19 cellular contexts compared by ENCODE assay signal in the genomic region with DNA sequence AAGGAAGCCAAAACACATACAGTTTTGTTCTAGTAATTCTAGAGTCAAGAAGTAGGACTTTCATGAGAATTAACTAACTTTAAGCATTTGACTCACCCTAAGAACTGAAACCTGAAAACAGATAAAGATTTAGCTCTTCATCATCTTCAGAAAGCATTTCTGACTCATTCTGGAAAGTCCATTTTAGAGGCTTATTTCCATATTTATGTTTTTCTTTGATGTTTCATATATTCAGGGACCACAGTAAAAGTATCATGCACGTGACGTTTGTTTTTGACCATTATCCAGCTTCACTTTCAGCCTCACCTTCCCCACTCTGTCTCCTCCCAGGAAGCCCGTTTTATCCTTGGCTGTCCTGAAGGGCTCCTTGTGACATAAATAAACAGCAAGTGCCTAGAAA.
DNase-seq lines count a peak whose midpoint lies in the region; ATAC-seq lines count a peak whose summit lies in the region.
"Had no signal": no experiment of that assay in that cellular context is flagged by ENCODE, and none has a peak within 500 bp of the region (broad histone marks: within the 10 kb centered on the region; RNA-seq: fewer than 3 reads in every experiment).

No MANE protein-coding gene starts in this region.

- no peaks in the 10 kb centered on the region for H3K4me1 Mint-ChIP-seq in activated CD4-positive, alpha-beta memory T cell treated with anti-CD3 and anti-CD28 coated beads, Interleukin-2, amount 10 ng/mL, durations not matched to agents 7 days and 5 days
- no peaks in the 10 kb centered on the region for H3K4me1 Mint-ChIP-seq in naive thymus-derived CD8-positive, alpha-beta T cell
- H3K4me1 Mint-ChIP-seq: H9 had no signal

- no peaks in the 10 kb centered on the region for H3K27me3 Mint-ChIP-seq in activated CD4-positive, alpha-beta memory T cell treated with anti-CD3 and anti-CD28 coated beads, Interleukin-2, amount 10 ng/mL, durations not matched to agents 7 days and 5 days
- no peaks in the 10 kb centered on the region for H3K27me3 Mint-ChIP-seq in naive thymus-derived CD8-positive, alpha-beta T cell

- CTCF ChIA-PET in activated CD4-positive, alpha-beta memory T cell treated with anti-CD3 and anti-CD28 coated beads, Interleukin-2, amount 10 ng/mL, durations not matched to agents 7 days and 5 days (lab: Charles Lee) = no interaction called here

- no peak overlapping the region for H3K4me3 Mint-ChIP-seq in activated CD4-positive, alpha-beta memory T cell treated with anti-CD3 and anti-CD28 coated beads, Interleukin-2, amount 10 ng/mL, durations not matched to agents 7 days and 5 days
- no peak overlapping the region for H3K4me3 Mint-ChIP-seq in naive thymus-derived CD8-positive, alpha-beta T cell
- H3K4me3 Mint-ChIP-seq: activated naive CD4-positive, alpha-beta T cell treated with anti-CD3 and anti-CD28 coated beads for 36 hours; H9 had no signal

- no peaks in the 10 kb centered on the region for H3K9me3 Mint-ChIP-seq in activated CD4-positive, alpha-beta memory T cell treated with anti-CD3 and anti-CD28 coated beads, Interleukin-2, amount 10 ng/mL, durations not matched to agents 7 days and 5 days
- peaks cover 0 to 16% (median 7%) of the 10 kb centered on the region in 9 donors for H3K9me3 Mint-ChIP-seq in naive thymus-derived CD8-positive, alpha-beta T cell

- H3K27ac Mint-ChIP-seq in activated CD4-positive, alpha-beta memory T cell treated with anti-CD3 and anti-CD28 coated beads, Interleukin-2, amount 10 ng/mL, durations not matched to agents 7 days and 5 days = no peak overlapping the region
- H3K27ac Mint-ChIP-seq in naive thymus-derived CD8-positive, alpha-beta T cell = peak overlapping the region in 1 of 10 donors; percentile 21
- H3K27ac Mint-ChIP-seq: activated naive CD4-positive, alpha-beta T cell treated with anti-CD3 and anti-CD28 coated beads for 36 hours; H9 had no signal

- H3K36me3 Mint-ChIP-seq in activated CD4-positive, alpha-beta memory T cell treated with anti-CD3 and anti-CD28 coated beads, Interleukin-2, amount 10 ng/mL, durations not matched to agents 7 days and 5 days (ENCODE audit: low read depth) = no peaks in the 10 kb centered on the region
- H3K36me3 Mint-ChIP-seq in naive thymus-derived CD8-positive, alpha-beta T cell = no peaks in the 10 kb centered on the region

- POLR2A ChIA-PET in activated CD4-positive, alpha-beta memory T cell treated with anti-CD3 and anti-CD28 coated beads, Interleukin-2, amount 10 ng/mL, durations not matched to agents 7 days and 5 days (lab: Charles Lee) = no interaction called here
- POLR2A ChIA-PET in naive thymus-derived CD8-positive, alpha-beta T cell (lab: Charles Lee) = no interaction called here

- DNase-seq in activated CD4-positive, alpha-beta memory T cell treated with anti-CD3 and anti-CD28 coated beads, Interleukin-2, amount 10 ng/mL, durations not matched to agents 7 days and 5 days = no peak
- DNase-seq in UCSD-AML1 (lab: John Stamatoyannopoulos, UW; ENCODE audit: unreplicated experiment) (no peak), AML-193 (lab: John Stamatoyannopoulos, UW) (no peak)
- no peak for DNase-seq in naive thymus-derived CD8-positive, alpha-beta T cell
- DNase-seq: activated CD8-positive, alpha-beta memory T cell treated with anti-CD3 and anti-CD28 coated beads for 24 hours; activated naive CD4-positive, alpha-beta T cell treated with anti-CD3 and anti-CD28 coated beads for 36 hours; Calu3; foreskin keratinocyte; H9; mucosa of descending colon; NCI-H1105 treated with DMSO at 0.1 percent for 48 hours; NCI-H82; SHP77; stimulated activated CD8-positive, alpha-beta memory T cell treated with anti-CD3 and anti-CD28 coated beads, Interleukin-4, amount 100 ng/mL, for 48 hours; T1000 had no signal

- peak; percentile 94 for ATAC-seq in GM18508 (IDR thresholded peaks at IDR 0.05; ENCODE audit: insufficient read depth, unreplicated experiment)
- ATAC-seq in GM21360 (IDR thresholded peaks at IDR 0.05; ENCODE audit: unreplicated experiment) = peak; percentile 92
- peak; percentile 89 for ATAC-seq in HG02852 (IDR thresholded peaks at IDR 0.05; ENCODE audit: unreplicated experiment)
- peak; percentile 93 for ATAC-seq in HG03432 (IDR thresholded peaks at IDR 0.05; ENCODE audit: unreplicated experiment)
- ATAC-seq in naive thymus-derived CD8-positive, alpha-beta T cell = no peak
- ATAC-seq: foreskin keratinocyte, mucosa of descending colon had no signal

Comparison
In these comparisons a context has a peak if more than half of its experiments do, and no peak if none do; other contexts are left out.
1. ATAC-seq: peak in GM18508 (single experiment), GM21360 (single experiment), HG02852 (single experiment) and HG03432 (single experiment); none in naive thymus-derived CD8-positive, alpha-beta T cell (0 of 2).